Comparison of ENCODE assay signal across 2 cellular contexts in the genomic region with DNA sequence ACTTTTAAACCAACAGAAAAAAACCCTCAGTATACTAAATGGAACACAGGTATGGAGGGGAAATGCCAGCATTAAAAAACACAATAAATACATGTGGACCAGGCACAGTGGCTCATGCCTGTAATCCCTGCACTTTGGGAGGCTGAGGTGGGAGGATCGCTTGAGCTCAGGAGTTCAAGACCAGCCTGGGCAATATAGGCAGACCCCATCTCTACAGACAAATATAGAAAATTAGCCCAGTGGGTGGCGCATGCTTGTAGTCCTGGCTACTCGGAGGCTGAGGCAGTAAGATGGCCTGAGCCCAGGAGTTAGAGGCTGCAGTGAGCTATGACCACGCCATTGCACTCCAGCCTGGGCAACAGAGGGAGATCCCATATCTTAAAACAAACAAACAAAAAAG.
A peak's percentile ranks its signal among the peaks of the same experiment; 100 is the strongest.
TF ChIP-seq lines count a peak whose summit lies in the region.

No MANE protein-coding gene starts in this region.

TF ChIP-seq in K562, 482 proteins besides CTCF, POLR2A, EP300 and RAD21:
- TF ChIP-seq RFX1 (IDR thresholded peaks at IDR 0.05) = peak; percentile 13; the same call in 1 of the 2 replicates
- TF ChIP-seq ZNF121 (CRISPR knock-in tag; conservative IDR thresholded peaks at IDR 0.05) = peak; percentile 53; the same call in 1 of the 2 replicates

TF ChIP-seq in HepG2, 621 proteins besides CTCF, POLR2A, EP300 and RAD21:
- TF ChIP-seq ZNF121 (CRISPR knock-in tag; IDR thresholded peaks at IDR 0.05) = peak; percentile 39; the same call in 1 of the 2 replicates
